ENCODE assay signal across 8 cellular contexts in genomic region chr4:185839204-185839712, GRCh38. TPM values are rescaled to one million over a fixed set of nuclear protein-coding genes. Genes with fewer than 3 reads are reported as not detected.
A peak's percentile ranks its signal among the peaks of the same experiment; 100 is the strongest.
DNase-seq lines count a peak whose midpoint lies in the region; ATAC-seq lines count a peak whose summit lies in the region.

No MANE protein-coding gene starts in this region.

- no peaks in the 10 kb centered on the region for H3K79me2 ChIP-seq in ACC112 (ENCODE audit: control insufficient read depth, insufficient read depth, low read length, unreplicated experiment)

- H3K4me3 Mint-ChIP-seq in activated CD4-positive, alpha-beta T cell treated with anti-CD3 and anti-CD28 coated beads for 36 hours, result no peak overlapping the region

- H3K9me3 ChIP-seq in mucosa of rectum (ENCODE audit: control insufficient read depth in 2 of 2, low read length in 2 of 2), result no peaks in the 10 kb centered on the region

- intact Hi-C loops in activated CD4-positive, alpha-beta T cell treated with anti-CD3 and anti-CD28 coated beads for 36 hours (cut with DNase I, micrococcal nuclease), result no loop called here

- no peaks in the 10 kb centered on the region for H3K4me1 Mint-ChIP-seq in activated CD4-positive, alpha-beta T cell treated with anti-CD3 and anti-CD28 coated beads for 36 hours

- no peaks in the 10 kb centered on the region for H3K9me3 Mint-ChIP-seq in activated CD4-positive, alpha-beta T cell treated with anti-CD3 and anti-CD28 coated beads for 36 hours (ENCODE audit: low read depth)

- no peak for ATAC-seq in activated CD4-positive, alpha-beta T cell treated with anti-CD3 and anti-CD28 coated beads for 36 hours
- ATAC-seq in GM21423 (IDR thresholded peaks at IDR 0.05; ENCODE audit: unreplicated experiment), result no peak

- peak overlapping the region; percentile 95 for H3K27ac ChIP-seq in ACC112 (ENCODE audit: low read depth, low read length)
- peak overlapping the region; percentile 72 to 75 for H3K27ac ChIP-seq in mucosa of rectum (ENCODE audit: low read depth in 2 of 2, low read length in 2 of 2)

- no peaks in the 10 kb centered on the region for H3K27me3 ChIP-seq in ACC112 (ENCODE audit: insufficient read depth, low read length)
- no peaks in the 10 kb centered on the region for H3K27me3 ChIP-seq in mucosa of rectum (ENCODE audit: control insufficient read depth in 2 of 2, insufficient read depth in 2 of 2, low read length in 2 of 2)

- no peaks in the 10 kb centered on the region for H3K36me3 ChIP-seq in ACC112 (ENCODE audit: insufficient read depth, low read length)
- no peaks in the 10 kb centered on the region for H3K36me3 ChIP-seq in mucosa of rectum (ENCODE audit: control insufficient read depth in 2 of 2, insufficient read depth in 2 of 2, low read length in 2 of 2)

- H3K4me1 ChIP-seq in ACC112 (ENCODE audit: control insufficient read depth, insufficient read depth, low read length, unreplicated experiment) (peaks cover 50% of the 10 kb centered on the region), mucosa of rectum (ENCODE audit: control insufficient read depth in 2 of 2, insufficient read depth in 2 of 2, low read length in 2 of 2) (peaks cover 18 to 21% of the 10 kb centered on the region in 2 donors)

- H3K4me3 ChIP-seq in ACC112 (ENCODE audit: low read depth, low read length), result peak overlapping the region; percentile 31; the same call in 1 of the 2 replicates
- H3K4me3 ChIP-seq in mucosa of rectum (ENCODE audit: low read length in 2 of 2), result peak overlapping the region in 1 of 2 donors; percentile 48

- H3K27ac Mint-ChIP-seq in activated CD4-positive, alpha-beta T cell treated with anti-CD3 and anti-CD28 coated beads for 36 hours, result no peak overlapping the region

- POLR2A ChIA-PET in activated CD4-positive, alpha-beta T cell treated with anti-CD3 and anti-CD28 coated beads for 36 hours (lab: Charles Lee), result no interaction called here

- peak overlapping the region; percentile 19 for H2AFZ ChIP-seq in ACC112 (ENCODE audit: low read length, unreplicated experiment)

- H3K36me3 Mint-ChIP-seq in activated CD4-positive, alpha-beta T cell treated with anti-CD3 and anti-CD28 coated beads for 36 hours (ENCODE audit: low read depth), result no peaks in the 10 kb centered on the region

- CTCF ChIA-PET in activated CD4-positive, alpha-beta T cell treated with anti-CD3 and anti-CD28 coated beads for 36 hours (lab: Charles Lee), result no interaction called here

- peak overlapping the region in 1 of 2 donors; percentile 2 for H3K9ac ChIP-seq in mucosa of rectum (ENCODE audit: low read depth in 1 of 2, low read length in 2 of 2)

- DNase-seq in M059J (ENCODE audit: low read depth), result peak; percentile 96
- DNase-seq in epidermal melanocyte (ENCODE audit: insufficient read length, low spot score), result peak; percentile 41
- DNase-seq in NCI-H2227 treated with DMSO at 0.1 percent for 48 hours (lab: John Stamatoyannopoulos, UW), result no peak
- DNase-seq in stimulated activated CD4-positive, alpha-beta T cell treated with anti-CD3 and anti-CD28 coated beads, Interleukin-2, amount 100 ng/mL, for 48 hours, result no peak
- DNase-seq in activated CD4-positive, alpha-beta T cell treated with anti-CD3 and anti-CD28 coated beads for 36 hours, result no peak

- no peaks in the 10 kb centered on the region for H3K27me3 Mint-ChIP-seq in activated CD4-positive, alpha-beta T cell treated with anti-CD3 and anti-CD28 coated beads for 36 hours

RNA-seq across cellular contexts. Expression of gene SORBS2, which starts 27.3 kb away (rescaled TPM):
- 0.52 and 3.6 TPM in 2 replicates for total RNA-seq in M059J (2014; rRNA removed; shearing (Covaris generic))
- not detected for total RNA-seq in activated CD4-positive, alpha-beta T cell treated with anti-CD3 and anti-CD28 coated beads for 36 hours

Comparison
In these comparisons a context has a peak if more than half of its experiments do, and no peak if none do; other contexts are left out.
1. DNase-seq: peak in M059J (single experiment) and epidermal melanocyte (single experiment); none in NCI-H2227 treated with DMSO at 0.1 percent for 48 hours (single experiment), stimulated activated CD4-positive, alpha-beta T cell treated with anti-CD3 and anti-CD28 coated beads, Interleukin-2, amount 100 ng/mL, for 48 hours (0 of 2) and activated CD4-positive, alpha-beta T cell treated with anti-CD3 and anti-CD28 coated beads for 36 hours (single experiment).